ENCODE assay signal across 10 cellular contexts in the genomic region with DNA sequence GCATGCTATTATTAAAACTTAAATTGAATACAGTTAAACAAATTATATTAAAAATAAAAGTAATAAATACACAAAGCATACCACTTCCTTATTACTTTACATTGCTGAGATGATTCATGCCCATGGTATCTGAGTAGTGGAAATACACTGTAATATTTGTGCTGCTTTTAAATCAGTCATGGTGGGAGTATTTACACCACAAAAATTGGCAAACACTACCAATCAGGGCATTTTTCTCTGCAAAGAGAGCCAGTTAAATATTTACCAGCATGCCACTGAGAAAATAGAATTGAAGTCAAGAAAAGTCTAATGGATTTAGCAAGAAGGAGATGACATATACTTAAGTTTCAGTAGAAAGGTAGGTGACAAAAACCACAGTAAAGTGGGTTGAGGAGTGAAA. TPM values are rescaled to one million over a fixed set of nuclear protein-coding genes. Genes with fewer than 3 reads are reported as not detected.
DNase-seq lines count a peak whose midpoint lies in the region; ATAC-seq and TF ChIP-seq lines count a peak whose summit lies in the region.
"Had no signal": no experiment of that assay in that cellular context is flagged by ENCODE, and none has a peak within 500 bp of the region (broad histone marks: within the 10 kb centered on the region; RNA-seq: fewer than 3 reads in every experiment).

No MANE protein-coding gene starts in this region.

- no peaks in the 10 kb centered on the region for H3K9me3 Mint-ChIP-seq in activated CD4-positive, alpha-beta T cell treated with anti-CD3 and anti-CD28 coated beads for 36 hours (ENCODE audit: low read depth)
- H3K9me3 Mint-ChIP-seq in stimulated activated naive CD8-positive, alpha-beta T cell treated with anti-CD3 and anti-CD28 coated beads, Interleukin-15, amount 100 ng/mL, for 72 hours = no peaks in the 10 kb centered on the region
- H3K9me3 Mint-ChIP-seq: activated naive CD4-positive, alpha-beta T cell treated with anti-CD3 and anti-CD28 coated beads for 36 hours had no signal

- no peak overlapping the region for H3K4me3 ChIP-seq in RWPE2 (ENCODE audit: severe bottlenecking)
- H3K4me3 ChIP-seq in fibroblast of pulmonary artery (replicated peaks; ENCODE audit: low read depth, low read length) = no peak overlapping the region
- H3K4me3 ChIP-seq: gastrocnemius medialis had no signal

- ATAC-seq in activated CD4-positive, alpha-beta T cell treated with anti-CD3 and anti-CD28 coated beads for 36 hours = peak; percentile 61
- peak; percentile 80 for ATAC-seq in RWPE2 (ENCODE audit: low read depth)
- peak; percentile 66 for ATAC-seq in stimulated activated naive CD8-positive, alpha-beta T cell treated with anti-CD3 and anti-CD28 coated beads, Interleukin-15, amount 100 ng/mL, for 72 hours
- ATAC-seq: gastrocnemius medialis had no signal

- no peak for DNase-seq in activated CD4-positive, alpha-beta T cell treated with anti-CD3 and anti-CD28 coated beads for 36 hours
- DNase-seq in activated CD4-positive, alpha-beta T cell treated with anti-CD3 and anti-CD28 coated beads, Interleukin-2, amount 50 U/mL, for 1 hour = no peak
- DNase-seq in RWPE2 (ENCODE audit: low spot score) (no peak), fibroblast of pulmonary artery (ENCODE audit: low read depth) (peak; percentile 83), NK-92 (lab: John Stamatoyannopoulos, UW; ENCODE audit: unreplicated experiment) (no peak)
- no peak for DNase-seq in stimulated activated naive CD8-positive, alpha-beta T cell treated with anti-CD3 and anti-CD28 coated beads, Interleukin-15, amount 100 ng/mL, for 72 hours
- no peak for DNase-seq in stimulated activated CD4-positive, alpha-beta T cell treated with anti-CD3 and anti-CD28 coated beads, Interleukin-15, amount 100 ng/mL, for 24 hours
- no peak for DNase-seq in NK-92 treated with Interleukin-12 subunit alpha and Interleukin-12 subunit beta, amount 100 ng/mL, for 24 hours (lab: John Stamatoyannopoulos, UW)
- DNase-seq: activated naive CD4-positive, alpha-beta T cell treated with anti-CD3 and anti-CD28 coated beads for 36 hours; gastrocnemius medialis had no signal

- peaks cover 3% of the 10 kb centered on the region; the same call in 1 of the 2 replicates for H3K36me3 ChIP-seq in RWPE2 (ENCODE audit: low read depth)
- H3K36me3 ChIP-seq: gastrocnemius medialis had no signal

- peak overlapping the region; percentile 63 for H3K27ac ChIP-seq in RWPE2 (ENCODE audit: poor library complexity, severe bottlenecking)
- H3K27ac ChIP-seq: gastrocnemius medialis had no signal

- intact Hi-C loops in activated CD4-positive, alpha-beta T cell treated with anti-CD3 and anti-CD28 coated beads for 36 hours (cut with DNase I, micrococcal nuclease) = no loop called here

- H3K9me3 ChIP-seq in RWPE2 (ENCODE audit: severe bottlenecking) = peaks cover 10% of the 10 kb centered on the region
- H3K9me3 ChIP-seq: gastrocnemius medialis had no signal

- no peak for TF ChIP-seq CTCF in RWPE2 (IDR thresholded peaks at IDR 0.05; ENCODE audit: poor library complexity, severe bottlenecking)
- TF ChIP-seq CTCF in fibroblast of pulmonary artery (IDR thresholded peaks at IDR 0.05; ENCODE audit: low read length, missing control alignments) = no peak

- peaks cover 20% of the 10 kb centered on the region for H3K4me1 Mint-ChIP-seq in activated CD4-positive, alpha-beta T cell treated with anti-CD3 and anti-CD28 coated beads for 36 hours
- peaks cover 13% of the 10 kb centered on the region for H3K4me1 Mint-ChIP-seq in stimulated activated naive CD8-positive, alpha-beta T cell treated with anti-CD3 and anti-CD28 coated beads, Interleukin-15, amount 100 ng/mL, for 72 hours

- no peaks in the 10 kb centered on the region for H3K36me3 Mint-ChIP-seq in activated CD4-positive, alpha-beta T cell treated with anti-CD3 and anti-CD28 coated beads for 36 hours (ENCODE audit: low read depth)

- peaks cover 23% of the 10 kb centered on the region for H3K4me1 ChIP-seq in RWPE2 (ENCODE audit: insufficient read depth, poor library complexity, severe bottlenecking)
- H3K4me1 ChIP-seq: gastrocnemius medialis had no signal

- H3K27me3 Mint-ChIP-seq in activated CD4-positive, alpha-beta T cell treated with anti-CD3 and anti-CD28 coated beads for 36 hours = peaks cover 10% of the 10 kb centered on the region
- H3K27me3 Mint-ChIP-seq in stimulated activated naive CD8-positive, alpha-beta T cell treated with anti-CD3 and anti-CD28 coated beads, Interleukin-15, amount 100 ng/mL, for 72 hours = peaks cover 16% of the 10 kb centered on the region

- POLR2A ChIA-PET in activated CD4-positive, alpha-beta T cell treated with anti-CD3 and anti-CD28 coated beads for 36 hours (lab: Charles Lee) = no interaction called here

- no peak overlapping the region for H3K4me3 Mint-ChIP-seq in activated CD4-positive, alpha-beta T cell treated with anti-CD3 and anti-CD28 coated beads for 36 hours
- no peak overlapping the region for H3K4me3 Mint-ChIP-seq in stimulated activated naive CD8-positive, alpha-beta T cell treated with anti-CD3 and anti-CD28 coated beads, Interleukin-15, amount 100 ng/mL, for 72 hours
- H3K4me3 Mint-ChIP-seq: activated naive CD4-positive, alpha-beta T cell treated with anti-CD3 and anti-CD28 coated beads for 36 hours had no signal

- H3K27ac Mint-ChIP-seq in activated CD4-positive, alpha-beta T cell treated with anti-CD3 and anti-CD28 coated beads for 36 hours = no peak overlapping the region
- no peak overlapping the region for H3K27ac Mint-ChIP-seq in stimulated activated naive CD8-positive, alpha-beta T cell treated with anti-CD3 and anti-CD28 coated beads, Interleukin-15, amount 100 ng/mL, for 72 hours
- H3K27ac Mint-ChIP-seq: activated naive CD4-positive, alpha-beta T cell treated with anti-CD3 and anti-CD28 coated beads for 36 hours had no signal

- CTCF ChIA-PET in activated CD4-positive, alpha-beta T cell treated with anti-CD3 and anti-CD28 coated beads for 36 hours (lab: Charles Lee) = no interaction called here

- H3K27me3 ChIP-seq in RWPE2 (ENCODE audit: insufficient read depth, poor library complexity, severe bottlenecking) = no peaks in the 10 kb centered on the region
- H3K27me3 ChIP-seq: gastrocnemius medialis had no signal

RNA-seq across cellular contexts. Expression of a gene that starts 19.6 kb away (rescaled TPM):
- total RNA-seq in activated CD4-positive, alpha-beta T cell treated with anti-CD3 and anti-CD28 coated beads for 36 hours = 1 to 10 TPM; 1.1 TPM
